Comparison of ENCODE assay signal across 8 cellular contexts in the genomic region with DNA sequence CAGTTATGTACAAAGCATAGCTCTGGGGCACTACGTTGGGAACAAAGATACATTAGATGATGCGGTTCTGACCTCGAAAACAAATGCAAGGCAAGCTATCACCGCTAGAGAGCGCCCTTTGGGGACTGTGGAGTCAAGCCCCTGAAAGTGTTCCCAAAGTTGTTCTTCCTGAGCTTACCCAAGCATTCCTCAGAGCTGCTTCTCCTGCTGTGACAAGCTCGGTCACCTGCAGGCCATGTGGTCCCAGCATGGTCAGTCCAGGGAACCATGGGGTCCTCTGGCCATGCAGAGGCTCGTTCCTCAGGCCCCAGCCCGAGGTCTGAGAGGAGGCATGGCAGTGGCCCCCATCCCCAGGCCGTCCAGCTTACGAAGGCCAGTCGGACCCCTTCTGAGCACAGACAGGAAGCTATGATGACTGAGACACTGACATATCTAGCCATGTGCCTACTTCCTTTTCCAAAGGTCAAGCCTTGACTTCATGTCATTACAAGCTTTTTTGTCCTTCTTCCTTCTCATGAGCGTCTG.
A peak's percentile ranks its signal among the peaks of the same experiment; 100 is the strongest.
DNase-seq lines count a peak whose midpoint lies in the region; ATAC-seq lines count a peak whose summit lies in the region.

No MANE protein-coding gene starts in this region.

- ATAC-seq in GM21360 (IDR thresholded peaks at IDR 0.05; ENCODE audit: unreplicated experiment) (no peak), HG03460 (IDR thresholded peaks at IDR 0.05; ENCODE audit: unreplicated experiment) (no peak)

- peak; percentile 13 to 18 for DNase-seq in activated CD4-positive, alpha-beta T cell treated with anti-CD3 and anti-CD28 coated beads for 24 hours (ENCODE audit: low read depth in 2 of 2)
- DNase-seq in activated CD4-positive, alpha-beta T cell treated with anti-CD3 and anti-CD28 coated beads for 1 hour: no peak
- peak; percentile 66 for DNase-seq in activated CD8-positive, alpha-beta memory T cell treated with anti-CD3 and anti-CD28 coated beads, Interleukin-2, amount 50 U/mL, for 48 hours
- DNase-seq in glomerular visceral epithelial cell (ENCODE audit: extremely low spot score): peak; percentile 26
- DNase-seq in stimulated activated naive CD4-positive, alpha-beta T cell (lab: John Stamatoyannopoulos, UW): peak in 4 of 6 experiments; percentile 6 to 57 (median 18)
- DNase-seq in NCI-H510A treated with DMSO at 0.1 percent for 48 hours (lab: John Stamatoyannopoulos, UW): no peak

Comparison
In these comparisons a context has a peak if more than half of its experiments do, and no peak if none do; other contexts are left out.
1. DNase-seq: peak in activated CD4-positive, alpha-beta T cell treated with anti-CD3 and anti-CD28 coated beads for 24 hours (2 of 2), activated CD8-positive, alpha-beta memory T cell treated with anti-CD3 and anti-CD28 coated beads, Interleukin-2, amount 50 U/mL, for 48 hours (single experiment), glomerular visceral epithelial cell (single experiment) and stimulated activated naive CD4-positive, alpha-beta T cell (4 of 6); none in activated CD4-positive, alpha-beta T cell treated with anti-CD3 and anti-CD28 coated beads for 1 hour (single experiment) and NCI-H510A treated with DMSO at 0.1 percent for 48 hours (single experiment).